22 cellular contexts compared by ENCODE assay signal in the genomic region with DNA sequence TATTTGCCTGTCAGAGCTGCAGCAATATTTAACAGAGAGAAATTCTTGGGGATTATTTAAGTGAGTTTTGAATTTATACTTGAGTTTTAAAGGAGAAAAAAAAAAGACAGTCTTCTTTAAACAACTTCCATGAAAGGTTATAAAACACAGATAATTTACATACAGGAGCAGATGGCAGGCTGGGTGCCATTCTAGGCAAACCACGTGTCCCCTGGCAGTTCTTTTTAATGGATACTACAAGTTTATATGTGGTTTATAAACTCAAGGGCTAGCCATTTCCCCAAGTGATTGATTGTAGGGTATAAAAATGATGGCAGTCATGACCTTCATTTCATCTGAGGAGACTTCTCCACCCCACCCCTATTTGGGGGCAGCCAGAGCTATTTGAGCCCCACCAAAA.
DNase-seq lines count a peak whose midpoint lies in the region; ATAC-seq and FAIRE-seq lines count a peak whose summit lies in the region.
"Had no signal": no experiment of that assay in that cellular context is flagged by ENCODE, and none has a peak within 500 bp of the region (broad histone marks: within the 10 kb centered on the region; RNA-seq: fewer than 3 reads in every experiment).

No MANE protein-coding gene starts in this region.

- no peaks in the 10 kb centered on the region for H3K27me3 ChIP-seq in small intestine (ENCODE audit: control insufficient read depth in 2 of 2, insufficient read depth in 2 of 2, low read length in 2 of 2)
- H3K27me3 ChIP-seq: BLaER1 had no signal

- H3K27ac ChIP-seq in small intestine (ENCODE audit: low read depth in 1 of 2, low read length in 1 of 2) = no peak overlapping the region
- H3K27ac ChIP-seq: BLaER1, C4-2B had no signal

- H3K4me3 Mint-ChIP-seq in stimulated activated memory B cell treated with anti-CD40 and anti-IgM and Interleukin-4, amounts not matched to agents 10 μg/mL and 1 μg/mL and 100 μg/mL, for 72 hours = no peak overlapping the region
- H3K4me3 Mint-ChIP-seq: B cell; CD4-positive, CD25-positive, alpha-beta regulatory T cell; CD8-positive, alpha-beta T cell; HFFc6 had no signal

- peaks cover 26% of the 10 kb centered on the region for H3K27me3 Mint-ChIP-seq in stimulated activated memory B cell treated with anti-CD40 and anti-IgM and Interleukin-4, amounts not matched to agents 10 μg/mL and 1 μg/mL and 100 μg/mL, for 72 hours

- no peaks in the 10 kb centered on the region for H3K9me3 Mint-ChIP-seq in stimulated activated memory B cell treated with anti-CD40 and anti-IgM and Interleukin-4, amounts not matched to agents 10 μg/mL and 1 μg/mL and 100 μg/mL, for 72 hours
- H3K9me3 Mint-ChIP-seq: CD4-positive, CD25-positive, alpha-beta regulatory T cell; CD8-positive, alpha-beta T cell; HFFc6 had no signal

- no peak for FAIRE-seq in small intestine (lab: Jason Lieb, UNC)
- FAIRE-seq: GM12891, GM18507, H54 had no signal

- WGBS in small intestine, 3 donors = 17 to 28% (median 21%) methylated on average over 1 of the region's 1 CpG

- H3K4me3 ChIP-seq in small intestine (ENCODE audit: low read depth in 1 of 2, low read length in 2 of 2) = no peak overlapping the region
- H3K4me3 ChIP-seq: BLaER1, HAP-1 had no signal

- no peaks in the 10 kb centered on the region for H3K9me3 ChIP-seq in small intestine (ENCODE audit: control insufficient read depth, low read depth)
- H3K9me3 ChIP-seq: BLaER1, Caco-2, HAP-1 had no signal

- ATAC-seq in left colon = peak; percentile 93
- ATAC-seq in stimulated activated memory B cell treated with anti-CD40 and anti-IgM and Interleukin-4, amounts not matched to agents 10 μg/mL and 1 μg/mL and 100 μg/mL, for 72 hours = no peak
- ATAC-seq: CD8-positive, alpha-beta T cell had no signal

- DNase-seq in NCI-H526 treated with DMSO at 0.1 percent for 48 hours (lab: John Stamatoyannopoulos, UW) (peak; percentile 2), NCI-H69 (lab: John Stamatoyannopoulos, UW) (peak; percentile 36), left colon (peak in 1 of 2 donors; percentile 43), small intestine (peak; percentile 13), AG08395 (ENCODE audit: low spot score) (no peak), inferior parietal cortex (ENCODE audit: extremely low spot score) (no peak)
- DNase-seq: CD4-positive, CD25-positive, alpha-beta regulatory T cell; CD8-positive, alpha-beta T cell; DMS53; DMS79 treated with DMSO at 0.1 percent for 48 hours; GF-D8; GOT3; HFFc6 had no signal

- H3K4me1 ChIP-seq in small intestine (ENCODE audit: control insufficient read depth in 2 of 2, insufficient read depth in 1 of 2, low read depth in 1 of 2, low read length in 1 of 2) = no peaks in the 10 kb centered on the region
- H3K4me1 ChIP-seq: Caco-2, HAP-1 had no signal

- H3K36me3 ChIP-seq in small intestine (ENCODE audit: control insufficient read depth in 2 of 2, insufficient read depth in 2 of 2, low read length in 2 of 2) = no peaks in the 10 kb centered on the region
- H3K36me3 ChIP-seq: BLaER1, HAP-1 had no signal

- no peaks in the 10 kb centered on the region for H3K36me3 Mint-ChIP-seq in stimulated activated memory B cell treated with anti-CD40 and anti-IgM and Interleukin-4, amounts not matched to agents 10 μg/mL and 1 μg/mL and 100 μg/mL, for 72 hours
- H3K36me3 Mint-ChIP-seq: CD4-positive, CD25-positive, alpha-beta regulatory T cell; CD8-positive, alpha-beta T cell had no signal

- intact Hi-C loops in left colon (cut with DNase I, micrococcal nuclease) = no loop called here

- no peaks in the 10 kb centered on the region for H3K4me1 Mint-ChIP-seq in stimulated activated memory B cell treated with anti-CD40 and anti-IgM and Interleukin-4, amounts not matched to agents 10 μg/mL and 1 μg/mL and 100 μg/mL, for 72 hours
- H3K4me1 Mint-ChIP-seq: B cell; CD4-positive, CD25-positive, alpha-beta regulatory T cell had no signal

- no peak overlapping the region for H3K27ac Mint-ChIP-seq in stimulated activated memory B cell treated with anti-CD40 and anti-IgM and Interleukin-4, amounts not matched to agents 10 μg/mL and 1 μg/mL and 100 μg/mL, for 72 hours
- H3K27ac Mint-ChIP-seq: B cell; CD4-positive, CD25-positive, alpha-beta regulatory T cell; CD8-positive, alpha-beta T cell; HFFc6 had no signal

Comparison
In these comparisons a context has a peak if more than half of its experiments do, and no peak if none do; other contexts are left out.
1. DNase-seq: peak in NCI-H526 treated with DMSO at 0.1 percent for 48 hours (single experiment), NCI-H69 (single experiment) and small intestine (single experiment); none in AG08395 (single experiment) and inferior parietal cortex (single experiment).